ENCODE assay signal across 26 cellular contexts in genomic region chr12:43099691-43100163, GRCh38.
DNase-seq lines count a peak whose midpoint lies in the region; ATAC-seq and TF ChIP-seq lines count a peak whose summit lies in the region.
"Had no signal": no experiment of that assay in that cellular context is flagged by ENCODE, and none has a peak within 500 bp of the region (broad histone marks: within the 10 kb centered on the region; RNA-seq: fewer than 3 reads in every experiment).

No MANE protein-coding gene starts in this region.

- no peak overlapping the region for H3K4me3 Mint-ChIP-seq in MCF 10A (ENCODE audit: unreplicated experiment)
- H3K4me3 Mint-ChIP-seq: activated CD4-positive, alpha-beta T cell treated with anti-CD3 and anti-CD28 coated beads, Interleukin-2, amount 10 ng/mL, durations not matched to agents 24 days and 14 days; activated T-helper 1 cell treated with anti-CD3 and anti-CD28 coated beads, Interleukin-12 subunit alpha, Interleukin-12 subunit beta, Interleukin-2, Interleukin-4 antibody, amounts not matched to agents 30 ng/mL and 10 ng/mL and 1 ng/mL, durations not matched to agents 14 hours and 24 hours and 36 hours; CD4-positive, alpha-beta T cell; central memory CD8-positive, alpha-beta T cell; neural crest cell; stimulated activated naive CD8-positive, alpha-beta T cell treated with anti-CD3 and anti-CD28 coated beads, Interleukin-15, Interleukin-2, amounts not matched to agents 100 ng/mL and 50 ng/mL, for 24 hours had no signal

- H2BK15ac ChIP-seq in mesendoderm (replicated peaks; ENCODE audit: low read depth), result no peak overlapping the region

- no peaks in the 10 kb centered on the region for H3K36me3 Mint-ChIP-seq in MCF 10A (ENCODE audit: insufficient read depth, unreplicated experiment)
- H3K36me3 Mint-ChIP-seq: activated naive CD4-positive, alpha-beta T cell treated with anti-CD3 and anti-CD28 coated beads, Interleukin-2, amount 50 U/mL, for 72 hours had no signal

- no peak overlapping the region for H2BK5ac ChIP-seq in mesendoderm (ENCODE audit: low read length)

- H3K4me2 ChIP-seq in mammary epithelial cell (ENCODE audit: insufficient read depth, low read depth, low read length), result no peak overlapping the region
- no peak overlapping the region for H3K4me2 ChIP-seq in mesendoderm (ENCODE audit: low read length)

- no peaks in the 10 kb centered on the region for H3K27me3 ChIP-seq in mammary epithelial cell (ENCODE audit: insufficient read depth, low read length)
- no peaks in the 10 kb centered on the region for H3K27me3 ChIP-seq in adipocyte (replicated peaks; ENCODE audit: control insufficient read depth, insufficient read depth, low read length)
- no peaks in the 10 kb centered on the region for H3K27me3 ChIP-seq in mesendoderm (ENCODE audit: insufficient read depth, low read length, poor library complexity)
- H3K27me3 ChIP-seq: sigmoid colon had no signal

- CTCF ChIA-PET in mammary epithelial cell (lab: Charles Lee; ENCODE audit: low non-redundant PET), result no interaction called here
- CTCF ChIA-PET in MCF 10A (lab: Yijun Ruan, JAX), result interaction anchor here (0.7 kb wide), 1 partner anchor 663 kb away, joined by 3 read pairs; no protein-coding TSS in a partner anchor

- no peaks in the 10 kb centered on the region for H3K27me3 Mint-ChIP-seq in MCF 10A (ENCODE audit: insufficient read depth, unreplicated experiment)
- H3K27me3 Mint-ChIP-seq: activated CD4-positive, alpha-beta T cell treated with anti-CD3 and anti-CD28 coated beads, Interleukin-2, amount 10 ng/mL, durations not matched to agents 24 days and 14 days; CD4-positive, alpha-beta T cell; central memory CD8-positive, alpha-beta T cell; progenitor cell of endocrine pancreas; stimulated activated naive CD8-positive, alpha-beta T cell treated with anti-CD3 and anti-CD28 coated beads, Interleukin-15, Interleukin-2, amounts not matched to agents 100 ng/mL and 50 ng/mL, for 24 hours had no signal

- H3K79me1 ChIP-seq in mesendoderm (ENCODE audit: low read length), result no peaks in the 10 kb centered on the region

- H3K36me3 ChIP-seq in mammary epithelial cell (ENCODE audit: insufficient read depth, low read length), result no peaks in the 10 kb centered on the region
- no peaks in the 10 kb centered on the region for H3K36me3 ChIP-seq in adipocyte (ENCODE audit: control insufficient read depth, insufficient read depth, low read length, severe bottlenecking)
- H3K36me3 ChIP-seq in mesendoderm (ENCODE audit: control insufficient read depth, insufficient read depth, low read length), result no peaks in the 10 kb centered on the region
- H3K36me3 ChIP-seq: sigmoid colon, WERI-Rb-1 had no signal

- peak overlapping the region; percentile 42 for H2AFZ ChIP-seq in mammary epithelial cell (ENCODE audit: low read depth, low read length)

- H2BK120ac ChIP-seq in mesendoderm (ENCODE audit: low read depth, low read length), result no peak overlapping the region

- no peak overlapping the region for H3K27ac ChIP-seq in mammary epithelial cell (ENCODE audit: insufficient read depth, low read depth, low read length)
- H3K27ac ChIP-seq in mesendoderm (ENCODE audit: low read depth, low read length), result no peak overlapping the region
- H3K27ac ChIP-seq: 22Rv1, sigmoid colon, WERI-Rb-1 had no signal

- ATAC-seq in HG03045 (IDR thresholded peaks at IDR 0.05; ENCODE audit: unreplicated experiment), result no peak
- ATAC-seq: activated naive CD4-positive, alpha-beta T cell treated with anti-CD3 and anti-CD28 coated beads, Interleukin-2, amount 50 U/mL, for 72 hours; K562; left colon; mucosa of descending colon; SK-N-SH treated with all-trans-retinoic acid at 6 μM for 48 hours had no signal

- H3K9ac ChIP-seq in mammary epithelial cell (ENCODE audit: insufficient read depth, low read length), result no peak overlapping the region
- no peak overlapping the region for H3K9ac ChIP-seq in adipocyte (ENCODE audit: low read length)
- no peak overlapping the region for H3K9ac ChIP-seq in mesendoderm (ENCODE audit: low read length)

- POLR2A ChIA-PET in MCF 10A (lab: Yijun Ruan, JAX), result interaction anchor here (1.2 kb wide), 1 partner anchor 9 kb away, joined by 5 read pairs; no protein-coding TSS in a partner anchor

- H3K4me1 ChIP-seq in mammary epithelial cell (ENCODE audit: insufficient read depth, low read length) (no peaks in the 10 kb centered on the region), adipocyte (ENCODE audit: control insufficient read depth, insufficient read depth, low read length) (peaks cover 6% of the 10 kb centered on the region), mesendoderm (ENCODE audit: control insufficient read depth, low read depth, low read length) (peaks cover 4% of the 10 kb centered on the region)
- H3K4me1 ChIP-seq: sigmoid colon had no signal

- WGBS in mammary epithelial cell (ENCODE audit: low coverage, missing lambda C conversion rate), result 77% methylated on average over 3 of the region's 3 CpGs
- WGBS in mesendoderm (ENCODE audit: extremely low coverage, insufficient coverage, low lambda C conversion rate), result no CpG with 5 or more reads among the region's 3 CpGs

- H3K23ac ChIP-seq in mesendoderm (ENCODE audit: low read length), result no peak overlapping the region

- no peaks in the 10 kb centered on the region for H4K20me1 ChIP-seq in mammary epithelial cell (ENCODE audit: insufficient read depth, low read length)

- H3K4me1 Mint-ChIP-seq in MCF 10A (ENCODE audit: insufficient read depth, unreplicated experiment), result no peaks in the 10 kb centered on the region
- H3K4me1 Mint-ChIP-seq: activated CD4-positive, alpha-beta T cell treated with anti-CD3 and anti-CD28 coated beads, Interleukin-2, amount 10 ng/mL, durations not matched to agents 24 days and 14 days; central memory CD8-positive, alpha-beta T cell had no signal

- H3K4ac ChIP-seq in mesendoderm (ENCODE audit: low read depth, low read length), result no peak overlapping the region

- TF ChIP-seq CTCF in mammary epithelial cell (conservative IDR thresholded peaks at IDR 0.05 in 1 of 2, IDR thresholded peaks at IDR 0.05 in 1 of 2; ENCODE audit: extremely low read depth in 1 of 2, insufficient read depth in 1 of 2, low read depth in 1 of 2, low read length in 2 of 2) (no peak), MCF 10A (IDR thresholded peaks at IDR 0.05; ENCODE audit: unreplicated experiment) (no peak)

- BruUV-seq in mammary epithelial cell (replicated peaks; lab: Mats Ljungman, UMichigan) (no TSS peak), MCF 10A (replicated peaks; lab: Mats Ljungman, UMichigan) (no TSS peak)

- no peak overlapping the region for H3K18ac ChIP-seq in mesendoderm (ENCODE audit: low read length)

- H4K8ac ChIP-seq in mesendoderm (ENCODE audit: low read depth, low read length), result no peak overlapping the region

- no peaks in the 10 kb centered on the region for H3K9me3 Mint-ChIP-seq in MCF 10A (ENCODE audit: unreplicated experiment)
- H3K9me3 Mint-ChIP-seq: activated CD4-positive, alpha-beta T cell treated with anti-CD3 and anti-CD28 coated beads, Interleukin-2, amount 10 ng/mL, durations not matched to agents 24 days and 14 days; CD4-positive, alpha-beta T cell; neural crest cell had no signal

- dilution Hi-C loops in mammary epithelial cell (cut with HindIII; ENCODE audit: low sequenced_read_pairs), result no loop called here

- H3K9me3 ChIP-seq in mammary epithelial cell (replicated peaks; ENCODE audit: insufficient read depth, low read length) (no peaks in the 10 kb centered on the region), adipocyte (ENCODE audit: control insufficient read depth, low read length) (no peaks in the 10 kb centered on the region)
- H3K9me3 ChIP-seq: sigmoid colon had no signal

- no peak overlapping the region for H3K56ac ChIP-seq in mesendoderm (ENCODE audit: low read length)

- no peak for DNase-seq in mammary epithelial cell
- no peak for DNase-seq in MCF 10A (ENCODE audit: unreplicated experiment)
- peak; percentile 44 for DNase-seq in adipocyte (ENCODE audit: low read depth)
- peak; percentile 50 for DNase-seq in mesendoderm
- DNase-seq in SW480 (ENCODE audit: low spot score), result no peak
- no peak for DNase-seq in NCI-H2107 (lab: John Stamatoyannopoulos, UW)
- DNase-seq in T-helper 1 cell, result no peak
- DNase-seq: activated CD4-positive, alpha-beta T cell treated with anti-CD3 and anti-CD28 coated beads, Interleukin-2, amount 10 ng/mL, durations not matched to agents 24 days and 14 days; CD4-positive, alpha-beta T cell; left colon; MM.1S; mucosa of descending colon; NCI-H1436; NCI-H510A treated with DMSO at 0.1 percent for 48 hours; sigmoid colon; WERI-Rb-1 had no signal

- in situ Hi-C loops in mammary epithelial cell (cut with MboI; ENCODE audit: low sequenced_read_pairs in 2 of 2), result no loop called here

- no peak overlapping the region for H3K27ac Mint-ChIP-seq in MCF 10A (ENCODE audit: low read depth, unreplicated experiment)
- H3K27ac Mint-ChIP-seq: activated CD4-positive, alpha-beta T cell treated with anti-CD3 and anti-CD28 coated beads, Interleukin-2, amount 10 ng/mL, durations not matched to agents 24 days and 14 days; activated naive CD4-positive, alpha-beta T cell treated with anti-CD3 and anti-CD28 coated beads, Interleukin-2, amount 50 U/mL, for 72 hours; activated T-helper 1 cell treated with anti-CD3 and anti-CD28 coated beads, Interleukin-12 subunit alpha, Interleukin-12 subunit beta, Interleukin-2, Interleukin-4 antibody, amounts not matched to agents 30 ng/mL and 10 ng/mL and 1 ng/mL, durations not matched to agents 14 hours and 24 hours and 36 hours; CD4-positive, alpha-beta T cell; progenitor cell of endocrine pancreas; stimulated activated naive CD8-positive, alpha-beta T cell treated with anti-CD3 and anti-CD28 coated beads, Interleukin-15, Interleukin-2, amounts not matched to agents 100 ng/mL and 50 ng/mL, for 24 hours had no signal

- no peak overlapping the region for H2AK5ac ChIP-seq in mesendoderm (ENCODE audit: low read length)

- H4K5ac ChIP-seq in mesendoderm (ENCODE audit: low read length), result no peak overlapping the region

- H3K79me2 ChIP-seq in mammary epithelial cell (ENCODE audit: insufficient read depth, low read length), result no peaks in the 10 kb centered on the region
- no peaks in the 10 kb centered on the region for H3K79me2 ChIP-seq in mesendoderm (ENCODE audit: control insufficient read depth, insufficient read depth, low read length)

- H3K4me3 ChIP-seq in mammary epithelial cell (replicated peaks in 1 of 3; ENCODE audit: insufficient read depth in 1 of 3, low read depth in 2 of 3, low read length in 3 of 3) (no peak overlapping the region), adipocyte (ENCODE audit: low read length) (no peak overlapping the region), mesendoderm (ENCODE audit: low read length) (no peak overlapping the region)
- H3K4me3 ChIP-seq: K562, mucosa of descending colon, sigmoid colon had no signal

- intact Hi-C loops in mammary epithelial cell (cut with micrococcal nuclease) (no loop called here), MCF 10A (cut with micrococcal nuclease) (no loop called here)

Comparison
In these comparisons a context has a peak if more than half of its experiments do, and no peak if none do; other contexts are left out.
1. DNase-seq: peak in adipocyte (single experiment) and mesendoderm (single experiment); none in mammary epithelial cell (single experiment), MCF 10A (single experiment), SW480 (single experiment), NCI-H2107 (single experiment) and T-helper 1 cell (0 of 5).